Comparison of ENCODE assay signal across 26 cellular contexts in the genomic region with DNA sequence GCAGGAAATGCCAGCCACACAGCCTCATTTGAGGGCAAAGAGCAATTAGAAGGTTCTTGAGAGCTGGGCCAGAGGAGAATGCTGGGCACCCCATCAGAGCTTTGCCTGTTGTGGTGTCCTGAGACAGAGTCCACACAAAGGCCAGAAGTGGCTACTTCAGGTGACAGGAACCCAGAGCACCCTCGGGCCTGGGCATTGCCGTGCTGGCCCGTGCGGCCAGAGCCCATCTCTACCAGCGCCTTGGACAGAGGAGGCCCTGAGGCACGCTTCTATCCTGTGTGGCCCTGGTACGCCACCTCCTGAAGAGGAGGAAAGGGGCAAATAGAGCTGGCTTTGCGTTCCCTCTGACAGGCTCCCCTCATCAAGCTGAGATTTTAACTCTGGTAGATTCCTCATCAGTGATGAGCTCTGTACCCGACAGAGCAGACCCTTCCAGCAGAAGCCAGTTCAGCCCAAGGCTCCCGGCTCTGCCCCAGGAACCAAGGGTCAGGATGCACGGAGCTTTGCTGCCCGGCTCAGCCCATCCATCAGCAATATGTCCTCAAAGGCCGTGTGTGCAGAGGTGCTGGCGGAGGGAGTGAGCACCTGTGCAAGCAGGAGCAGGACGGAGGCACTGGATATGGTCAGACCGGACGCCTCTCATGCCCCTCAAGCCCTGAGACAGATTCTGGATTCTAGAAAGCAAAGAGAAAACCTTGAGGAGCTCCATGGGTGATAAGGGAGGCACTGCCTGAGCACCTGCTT.
"Had no signal": no experiment of that assay in that cellular context is flagged by ENCODE, and none has a peak within 500 bp of the region (broad histone marks: within the 10 kb centered on the region; RNA-seq: fewer than 3 reads in every experiment).

No MANE protein-coding gene starts in this region.

- H3K79me2 ChIP-seq: hepatocyte had no signal

- H3K27me3 ChIP-seq: brain microvascular endothelial cell, gastrocnemius medialis, tibial nerve had no signal

- DNase-seq: activated CD4-positive, alpha-beta memory T cell treated with anti-CD3 and anti-CD28 coated beads for 36 hours; activated CD4-positive, alpha-beta T cell treated with anti-CD3 and anti-CD28 coated beads, Interleukin-2, amount 10 ng/mL, durations not matched to agents 24 days and 14 days; activated CD4-positive, CD25-positive, alpha-beta regulatory T cell treated with anti-CD3 and anti-CD28 coated beads, Interleukin-2, amount 50 U/mL, for 72 hours; activated CD8-positive, alpha-beta memory T cell treated with anti-CD3 and anti-CD28 coated beads, Interleukin-2, amount 50 U/mL, for 4 hours; activated gamma-delta T cell; activated naive CD4-positive, alpha-beta T cell treated with anti-CD3 and anti-CD28 coated beads, Interleukin-2, amount 10 ng/mL, durations not matched to agents 7 days and 5 days; activated naive CD8-positive, alpha-beta T cell treated with anti-CD3 and anti-CD28 coated beads, Interleukin-2, amount 10 ng/mL, durations not matched to agents 7 days and 5 days; activated T-cell treated with anti-CD3 and anti-CD28 coated beads, Interleukin-2, amount 50 U/mL, for 24 hours; brain microvascular endothelial cell; caudate nucleus; cortex of kidney; effector memory CD8-positive, alpha-beta T cell; erythroblast; gastrocnemius medialis; islet precursor cell; lower lobe of right lung; mesendoderm; natural killer cell; stimulated activated naive CD4-positive, alpha-beta T cell treated with Interleukin-2 at 50 U/mL for 16 hours; T1000; WERI-Rb-1 had no signal

- H3K9me3 Mint-ChIP-seq: activated CD4-positive, alpha-beta memory T cell treated with anti-CD3 and anti-CD28 coated beads for 36 hours; activated CD4-positive, alpha-beta T cell treated with anti-CD3 and anti-CD28 coated beads, Interleukin-2, amount 10 ng/mL, durations not matched to agents 24 days and 14 days; activated naive CD4-positive, alpha-beta T cell treated with anti-CD3 and anti-CD28 coated beads, Interleukin-2, amount 10 ng/mL, durations not matched to agents 7 days and 5 days; activated naive CD8-positive, alpha-beta T cell treated with anti-CD3 and anti-CD28 coated beads, Interleukin-2, amount 10 ng/mL, durations not matched to agents 7 days and 5 days; activated T-cell treated with anti-CD3 and anti-CD28 coated beads, Interleukin-2, amount 50 U/mL, for 24 hours; effector memory CD8-positive, alpha-beta T cell; natural killer cell; T-helper 1 cell treated with Interleukin-12 subunit alpha and Interleukin-12 subunit beta and Interleukin-4 antibody, amounts not matched to agents 30 μg/mL and 1 μg/mL, for 36 hours had no signal

- H3K9me3 ChIP-seq: gastrocnemius medialis, lower lobe of right lung, tibial nerve had no signal

- H3K27ac ChIP-seq: brain microvascular endothelial cell, gastrocnemius medialis, hepatocyte, lower lobe of right lung, tibial nerve, WERI-Rb-1 had no signal

- H3K4me3 ChIP-seq: gastrocnemius medialis, hepatocyte, lower lobe of right lung, tibial nerve had no signal

- H3K4me2 ChIP-seq: hepatocyte had no signal

- H3K36me3 ChIP-seq: brain microvascular endothelial cell, gastrocnemius medialis, lower lobe of right lung, tibial nerve, WERI-Rb-1 had no signal

- H3K36me3 Mint-ChIP-seq: activated CD4-positive, alpha-beta memory T cell treated with anti-CD3 and anti-CD28 coated beads for 36 hours; activated naive CD4-positive, alpha-beta T cell treated with anti-CD3 and anti-CD28 coated beads, Interleukin-2, amount 10 ng/mL, durations not matched to agents 7 days and 5 days; activated naive CD8-positive, alpha-beta T cell treated with anti-CD3 and anti-CD28 coated beads, Interleukin-2, amount 10 ng/mL, durations not matched to agents 7 days and 5 days; natural killer cell had no signal

- H3K27ac Mint-ChIP-seq: activated CD4-positive, alpha-beta memory T cell treated with anti-CD3 and anti-CD28 coated beads for 36 hours; activated CD4-positive, alpha-beta T cell treated with anti-CD3 and anti-CD28 coated beads, Interleukin-2, amount 10 ng/mL, durations not matched to agents 24 days and 14 days; activated naive CD4-positive, alpha-beta T cell treated with anti-CD3 and anti-CD28 coated beads, Interleukin-2, amount 10 ng/mL, durations not matched to agents 7 days and 5 days; activated naive CD8-positive, alpha-beta T cell treated with anti-CD3 and anti-CD28 coated beads, Interleukin-2, amount 10 ng/mL, durations not matched to agents 7 days and 5 days; activated T-cell treated with anti-CD3 and anti-CD28 coated beads, Interleukin-2, amount 50 U/mL, for 24 hours; natural killer cell; progenitor cell of endocrine pancreas; T-helper 1 cell treated with Interleukin-12 subunit alpha and Interleukin-12 subunit beta and Interleukin-4 antibody, amounts not matched to agents 30 μg/mL and 1 μg/mL, for 36 hours had no signal

- ATAC-seq: effector memory CD8-positive, alpha-beta T cell; gastrocnemius medialis; left colon; lower lobe of right lung; natural killer cell had no signal

- H3K4me3 Mint-ChIP-seq: activated CD4-positive, alpha-beta memory T cell treated with anti-CD3 and anti-CD28 coated beads for 36 hours; activated CD4-positive, alpha-beta T cell treated with anti-CD3 and anti-CD28 coated beads, Interleukin-2, amount 10 ng/mL, durations not matched to agents 24 days and 14 days; activated naive CD4-positive, alpha-beta T cell treated with anti-CD3 and anti-CD28 coated beads, Interleukin-2, amount 10 ng/mL, durations not matched to agents 7 days and 5 days; activated naive CD8-positive, alpha-beta T cell treated with anti-CD3 and anti-CD28 coated beads, Interleukin-2, amount 10 ng/mL, durations not matched to agents 7 days and 5 days; activated T-cell treated with anti-CD3 and anti-CD28 coated beads, Interleukin-2, amount 50 U/mL, for 24 hours; effector memory CD8-positive, alpha-beta T cell; natural killer cell; T-helper 1 cell treated with Interleukin-12 subunit alpha and Interleukin-12 subunit beta and Interleukin-4 antibody, amounts not matched to agents 30 μg/mL and 1 μg/mL, for 36 hours had no signal

- H2AFZ ChIP-seq: hepatocyte had no signal
